8 cellular contexts compared by ENCODE assay signal in the genomic region with DNA sequence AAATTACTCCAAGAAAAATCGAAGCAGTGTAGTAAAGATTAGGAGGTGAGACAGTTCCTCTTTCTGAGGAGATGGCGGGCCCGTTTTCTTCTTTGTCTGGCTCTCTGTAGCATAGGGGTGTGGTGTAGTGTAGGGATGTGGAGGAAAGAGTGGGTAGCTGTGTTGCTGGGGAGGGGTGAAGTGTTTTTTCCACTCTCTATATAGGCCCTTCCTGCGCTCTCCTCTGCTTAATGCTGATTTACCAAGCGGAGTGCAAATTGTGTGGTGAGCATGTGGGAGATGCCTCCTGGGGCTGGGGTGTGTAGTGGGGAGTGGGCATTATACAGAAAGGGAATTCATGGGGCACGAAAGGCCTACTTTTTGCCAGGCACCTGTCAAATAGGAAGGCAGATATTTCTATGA.
DNase-seq lines count a peak whose midpoint lies in the region; ATAC-seq and TF ChIP-seq lines count a peak whose summit lies in the region.

No MANE protein-coding gene starts in this region.

- no peak overlapping the region for H3K27ac ChIP-seq in esophagus muscularis mucosa (replicated peaks in 1 of 4)

- no peaks in the 10 kb centered on the region for H3K9me3 ChIP-seq in esophagus muscularis mucosa

- 82% methylated on average over 6 of the region's 6 CpGs for WGBS in esophagus muscularis mucosa

- ATAC-seq in GM19351 (IDR thresholded peaks at IDR 0.05; ENCODE audit: unreplicated experiment) (peak; percentile 38), HG03520 (IDR thresholded peaks at IDR 0.05; ENCODE audit: unreplicated experiment) (peak; percentile 24)

- no peaks in the 10 kb centered on the region for H3K27me3 ChIP-seq in esophagus muscularis mucosa

- DNase-seq in activated naive CD4-positive, alpha-beta T cell (lab: John Stamatoyannopoulos, UW), result peak in 3 of 4 experiments; percentile 10 to 19 (median 19)
- DNase-seq in stimulated activated CD4-positive, alpha-beta T cell treated with anti-CD3 and anti-CD28 coated beads, TNF-alpha, amount 100 ng/mL, for 1 hour (ENCODE audit: low read depth in 3 of 3, low spot score in 1 of 3), result peak; percentile 22 to 33 (median 25)
- DNase-seq in cerebellar cortex (ENCODE audit: low spot score), result no peak
- DNase-seq in esophagus muscularis mucosa (ENCODE audit: extremely low spot score), result no peak
- no peak for DNase-seq in NCI-H226
- DNase-seq in NCI-H1417 treated with DMSO at 0.1 percent for 48 hours (lab: John Stamatoyannopoulos, UW), result no peak

- TF ChIP-seq POLR2A in esophagus muscularis mucosa (IDR thresholded peaks at IDR 0.05; ENCODE audit: low read depth), result no peak

- no peak for TF ChIP-seq CTCF in esophagus muscularis mucosa (IDR thresholded peaks at IDR 0.05)

- H3K4me1 ChIP-seq in esophagus muscularis mucosa, result peaks cover 0 to 6% (median 0%) of the 10 kb centered on the region in 4 donors

- intact Hi-C loops in esophagus muscularis mucosa (cut with DNase I), result no loop called here

- H3K4me3 ChIP-seq in esophagus muscularis mucosa, result no peak overlapping the region

- TF ChIP-seq EP300 in esophagus muscularis mucosa (IDR thresholded peaks at IDR 0.05), result no peak

- no peaks in the 10 kb centered on the region for H3K36me3 ChIP-seq in esophagus muscularis mucosa

Comparison
In these comparisons a context has a peak if more than half of its experiments do, and no peak if none do; other contexts are left out.
1. DNase-seq: peak in activated naive CD4-positive, alpha-beta T cell (3 of 4) and stimulated activated CD4-positive, alpha-beta T cell treated with anti-CD3 and anti-CD28 coated beads, TNF-alpha, amount 100 ng/mL, for 1 hour (3 of 3); none in cerebellar cortex (single experiment), esophagus muscularis mucosa (single experiment), NCI-H226 (single experiment) and NCI-H1417 treated with DMSO at 0.1 percent for 48 hours (single experiment).